ENCODE assay signal across 1 cellular context in genomic region chr17:39729280-39729851, GRCh38.
TF ChIP-seq lines count a peak whose summit lies in the region.

No MANE protein-coding gene starts in this region.

TF ChIP-seq in endothelial cell of umbilical vein, 7 proteins besides CTCF, POLR2A, EP300 and RAD21:
- TF ChIP-seq GATA2 (IDR thresholded peaks at IDR 0.05; ENCODE audit: insufficient read depth, insufficient read length, low read depth, low read length) (no peak), JUN (IDR thresholded peaks at IDR 0.05; ENCODE audit: borderline replicate concordance, insufficient read depth, insufficient read length, low read depth) (no peak), MYC (IDR thresholded peaks at IDR 0.05; ENCODE audit: low read depth, low read length) (no peak), EZH2 (IDR thresholded peaks at IDR 0.05; ENCODE audit: borderline replicate concordance, low read depth, low read length, severe bottlenecking) (no peak), POLR2AphosphoS5 (IDR thresholded peaks at IDR 0.05; ENCODE audit: insufficient read depth, low read depth, low read length) (no peak), FOS (IDR thresholded peaks at IDR 0.05; ENCODE audit: borderline replicate concordance, insufficient read depth, low read length) (no peak)
- TF ChIP-seq, protein P1, sequence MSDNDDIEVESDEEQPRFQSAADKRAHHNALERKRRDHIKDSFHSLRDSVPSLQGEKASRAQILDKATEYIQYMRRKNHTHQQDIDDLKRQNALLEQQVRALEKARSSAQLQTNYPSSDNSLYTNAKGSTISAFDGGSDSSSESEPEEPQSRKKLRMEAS (IDR thresholded peaks at IDR 0.05; ENCODE audit: insufficient read depth, insufficient read length): no peak
